In genomic region chr10:78992333-78992732, GRCh38 we compare ENCODE assay signal across 14 cellular contexts.
DNase-seq lines count a peak whose midpoint lies in the region; ATAC-seq and TF ChIP-seq lines count a peak whose summit lies in the region.
"Had no signal": no experiment of that assay in that cellular context is flagged by ENCODE, and none has a peak within 500 bp of the region (broad histone marks: within the 10 kb centered on the region; RNA-seq: fewer than 3 reads in every experiment).

No MANE protein-coding gene starts in this region.

- peaks cover 2% of the 10 kb centered on the region for H3K9me3 Mint-ChIP-seq in glutamatergic neuron (ENCODE audit: unreplicated experiment)

- no peaks in the 10 kb centered on the region for H3K36me3 Mint-ChIP-seq in glutamatergic neuron (ENCODE audit: unreplicated experiment)

- peak; percentile 10 for DNase-seq in central memory CD4-positive, alpha-beta T cell
- no peak for DNase-seq in SK-N-DZ (ENCODE audit: low spot score)
- DNase-seq in COLO668 (lab: John Stamatoyannopoulos, UW; ENCODE audit: unreplicated experiment) = no peak
- DNase-seq in SKM-1 (lab: John Stamatoyannopoulos, UW; ENCODE audit: unreplicated experiment) = no peak
- DNase-seq in glutamatergic neuron = no peak
- DNase-seq: activated effector memory CD4-positive, alpha-beta T cell treated with anti-CD3 and anti-CD28 coated beads, Interleukin-2, amount 50 U/mL, for 16 hours; GDM1; NCI-H146; NCI-H510A had no signal

- H3K27ac Mint-ChIP-seq in glutamatergic neuron (ENCODE audit: unreplicated experiment) = no peak overlapping the region
- H3K27ac Mint-ChIP-seq: nephron had no signal

- no peak overlapping the region for H3K4me3 Mint-ChIP-seq in glutamatergic neuron (ENCODE audit: unreplicated experiment)
- H3K4me3 Mint-ChIP-seq: nephron had no signal

- peaks cover 18% of the 10 kb centered on the region for H3K4me1 Mint-ChIP-seq in glutamatergic neuron (ENCODE audit: low read depth, unreplicated experiment)

- H3K27me3 Mint-ChIP-seq in glutamatergic neuron (ENCODE audit: unreplicated experiment) = peaks cover 5% of the 10 kb centered on the region

- TF ChIP-seq CTCF in glutamatergic neuron (IDR thresholded peaks at IDR 0.05; ENCODE audit: partially characterized antibody, unreplicated experiment) = no peak

- ATAC-seq in GM18517 (IDR thresholded peaks at IDR 0.05; ENCODE audit: unreplicated experiment) (peak; percentile 50), GM21737 (IDR thresholded peaks at IDR 0.05; ENCODE audit: unreplicated experiment) (peak; percentile 78), HG03520 (IDR thresholded peaks at IDR 0.05; ENCODE audit: unreplicated experiment) (peak; percentile 60)
- ATAC-seq: right cardiac atrium had no signal
